In genomic region chr10:24439935-24440334, GRCh38 we compare ENCODE assay signal across 15 cellular contexts.
"Had no signal": no experiment of that assay in that cellular context is flagged by ENCODE, and none has a peak within 500 bp of the region (broad histone marks: within the 10 kb centered on the region; RNA-seq: fewer than 3 reads in every experiment).

No MANE protein-coding gene starts in this region.

- DNase-seq: activated B cell treated with CpG ODN at 0.5 μM for 24 hours; activated CD4-positive, alpha-beta T cell treated with anti-CD3 and anti-CD28 coated beads, Interleukin-2, amount 10 ng/mL, durations not matched to agents 24 days and 14 days; activated naive CD4-positive, alpha-beta T cell treated with Interleukin-2 at 50 U/mL for 16 hours; body of pancreas; effector memory CD4-positive, alpha-beta T cell; mucosa of descending colon; natural killer cell; occipital lobe; sigmoid colon; stimulated activated CD4-positive, alpha-beta T cell treated with anti-CD3 and anti-CD28 coated beads, Interleukin-4, amount 100 ng/mL, for 1 hour; stimulated activated CD8-positive, alpha-beta memory T cell treated with anti-CD3 and anti-CD28 coated beads, Interleukin-4, amount 100 ng/mL, for 48 hours had no signal

- H3K4me1 ChIP-seq: prostate gland, sigmoid colon, tibial nerve had no signal

- H3K4me3 ChIP-seq: body of pancreas, mucosa of descending colon, prostate gland, sigmoid colon, tibial nerve had no signal

- H3K27ac ChIP-seq: body of pancreas, epithelial cell of prostate, prostate gland, sigmoid colon, tibial nerve had no signal

- H3K9me3 ChIP-seq: body of pancreas, mucosa of descending colon, prostate gland, sigmoid colon, tibial nerve had no signal

- ATAC-seq: body of pancreas, mucosa of descending colon, natural killer cell, SK-N-SH treated with all-trans-retinoic acid at 6 μM for 48 hours had no signal

- H3K36me3 ChIP-seq: prostate gland had no signal

- H3K27me3 ChIP-seq: body of pancreas, sigmoid colon, tibial nerve had no signal
